Comparison of ENCODE assay signal across 5 cellular contexts in genomic region chr2:176913955-176914354, GRCh38.
"Had no signal": no experiment of that assay in that cellular context is flagged by ENCODE, and none has a peak within 500 bp of the region (broad histone marks: within the 10 kb centered on the region; RNA-seq: fewer than 3 reads in every experiment).

No MANE protein-coding gene starts in this region.

- DNase-seq: IMR-90, KBM-7 had no signal

- H3K4me3 ChIP-seq: K562 had no signal

- ATAC-seq: HepG2, K562 had no signal

- H3K27ac ChIP-seq: HL-60 had no signal
